In genomic region chr19:45344621-45345505, GRCh38 we compare ENCODE assay signal across 27 cellular contexts. TPM values are rescaled to one million over a fixed set of nuclear protein-coding genes. Genes with fewer than 3 reads are reported as not detected.
"Had no signal": no experiment of that assay in that cellular context is flagged by ENCODE, and none has a peak within 500 bp of the region (broad histone marks: within the 10 kb centered on the region; RNA-seq: fewer than 3 reads in every experiment).

No MANE protein-coding gene starts in this region.

- DNase-seq: activated CD4-positive, alpha-beta T cell treated with anti-CD3 and anti-CD28 coated beads for 1 hour; activated CD8-positive, alpha-beta memory T cell treated with anti-CD3 and anti-CD28 coated beads for 24 hours; activated gamma-delta T cell treated with Interleukin-2 at 50 U/mL for 16 hours; activated naive CD8-positive, alpha-beta T cell treated with anti-CD3 and anti-CD28 coated beads for 36 hours; amniotic stem cell; dermis blood vessel endothelial cell; effector memory CD4-positive, alpha-beta T cell; hypothalamus; kidney; left lung; psoas muscle; right cardiac atrium; stimulated activated CD4-positive, alpha-beta T cell treated with anti-CD3 and anti-CD28 coated beads, Interleukin-4, amount 100 ng/mL, for 1 hour; stomach; SW 1271; T-helper 2 cell; testis; upper lobe of left lung; WERI-Rb-1 had no signal

- H3K4me2 ChIP-seq: neural progenitor cell, smooth muscle cell had no signal

- H3K36me3 ChIP-seq: cardiac muscle cell, left lung, neural progenitor cell, stomach, upper lobe of left lung, WERI-Rb-1 had no signal

- H2AFZ ChIP-seq: neural progenitor cell had no signal

- H3K27me3 ChIP-seq: testis had no signal

- H3K4me3 ChIP-seq: cardiac muscle cell, left lung, neural progenitor cell, psoas muscle, smooth muscle cell, stomach, testis, upper lobe of left lung had no signal

- H3K27ac ChIP-seq: cardiac muscle cell, left lung, neural progenitor cell, psoas muscle, stomach, testis, upper lobe of left lung, WERI-Rb-1 had no signal

- ATAC-seq: left lung; psoas muscle; right cardiac atrium; stimulated activated effector memory CD8-positive, alpha-beta T cell treated with anti-CD3 and anti-CD28 coated beads, Interleukin-12 subunit alpha, Interleukin-12 subunit beta, amount 100 ng/mL, for 72 hours had no signal

- H3K9me3 ChIP-seq: left lung, psoas muscle, stomach, testis, upper lobe of left lung had no signal

- H3K4me1 ChIP-seq: neural progenitor cell, psoas muscle, testis had no signal

- H3K9ac ChIP-seq: neural progenitor cell had no signal

RNA-seq across cellular contexts. Expression of gene KLC3, which starts 4.3 kb away (rescaled TPM):
- total RNA-seq: activated naive CD8-positive, alpha-beta T cell treated with anti-CD3 and anti-CD28 coated beads for 36 hours; endothelial cell of umbilical vein; osteocyte; right cardiac atrium had no signal
- polyA plus RNA-seq: endothelial cell of umbilical vein had no signal

RNA-seq across cellular contexts. Expression of gene CKM, which starts 22.2 kb away (rescaled TPM):
- total RNA-seq: activated naive CD8-positive, alpha-beta T cell treated with anti-CD3 and anti-CD28 coated beads for 36 hours; dermis blood vessel endothelial cell; endothelial cell of umbilical vein; frontal cortex; kidney; mononuclear cell; osteocyte; smooth muscle cell; upper lobe of left lung had no signal
- polyA plus RNA-seq: endothelial cell of umbilical vein, smooth muscle cell had no signal
